ENCODE assay signal across 9 cellular contexts in genomic region chr1:167342846-167343245, GRCh38.
DNase-seq lines count a peak whose midpoint lies in the region; ATAC-seq and TF ChIP-seq lines count a peak whose summit lies in the region.
"Had no signal": no experiment of that assay in that cellular context is flagged by ENCODE, and none has a peak within 500 bp of the region (broad histone marks: within the 10 kb centered on the region; RNA-seq: fewer than 3 reads in every experiment).

No MANE protein-coding gene starts in this region.

- peaks cover 1 to 9% of the 10 kb centered on the region in 2 donors for H3K4me1 Mint-ChIP-seq in effector memory CD8-positive, alpha-beta T cell (ENCODE audit: low read depth in 2 of 2)
- H3K4me1 Mint-ChIP-seq in activated T-cell treated with anti-CD3 and anti-CD28 coated beads, Interleukin-2, amount 50 U/mL, for 4 hours (ENCODE audit: low read depth): peaks cover 4% of the 10 kb centered on the region

- DNase-seq in HPDE6-E6E7 (ENCODE audit: extremely low spot score): peak; percentile 8
- DNase-seq in effector memory CD8-positive, alpha-beta T cell: no peak
- no peak for DNase-seq in C1 segment of cervical spinal cord (lab: John Stamatoyannopoulos, UW)
- no peak for DNase-seq in pons (ENCODE audit: low spot score)
- DNase-seq in activated T-cell treated with anti-CD3 and anti-CD28 coated beads, Interleukin-2, amount 50 U/mL, for 4 hours: no peak

- no peaks in the 10 kb centered on the region for H3K9me3 Mint-ChIP-seq in effector memory CD8-positive, alpha-beta T cell
- no peaks in the 10 kb centered on the region for H3K9me3 Mint-ChIP-seq in activated T-cell treated with anti-CD3 and anti-CD28 coated beads, Interleukin-2, amount 50 U/mL, for 4 hours

- ATAC-seq in GM18868 (IDR thresholded peaks at IDR 0.05; ENCODE audit: unreplicated experiment) (peak; percentile 86), HG03571 (IDR thresholded peaks at IDR 0.05; ENCODE audit: unreplicated experiment) (no peak)
- peak; percentile 37 for ATAC-seq in effector memory CD8-positive, alpha-beta T cell (replicated peaks)
- ATAC-seq in activated T-cell treated with anti-CD3 and anti-CD28 coated beads, Interleukin-2, amount 50 U/mL, for 4 hours: no peak
- ATAC-seq: Right ventricle myocardium inferior had no signal

- no peaks in the 10 kb centered on the region for H3K27me3 Mint-ChIP-seq in effector memory CD8-positive, alpha-beta T cell
- no peaks in the 10 kb centered on the region for H3K27me3 Mint-ChIP-seq in activated T-cell treated with anti-CD3 and anti-CD28 coated beads, Interleukin-2, amount 50 U/mL, for 4 hours (ENCODE audit: low read depth)

- H3K36me3 Mint-ChIP-seq in effector memory CD8-positive, alpha-beta T cell (ENCODE audit: insufficient read depth): no peaks in the 10 kb centered on the region
- H3K36me3 Mint-ChIP-seq in activated T-cell treated with anti-CD3 and anti-CD28 coated beads, Interleukin-2, amount 50 U/mL, for 4 hours (ENCODE audit: insufficient read depth): peaks cover 19% of the 10 kb centered on the region

- H3K27ac Mint-ChIP-seq in effector memory CD8-positive, alpha-beta T cell: no peak overlapping the region

- no peak overlapping the region for H3K4me3 Mint-ChIP-seq in effector memory CD8-positive, alpha-beta T cell
- H3K4me3 Mint-ChIP-seq in activated T-cell treated with anti-CD3 and anti-CD28 coated beads, Interleukin-2, amount 50 U/mL, for 4 hours: no peak overlapping the region

- no peak overlapping the region for H3K27ac ChIP-seq in C4-2B

- peak; percentile 52 for TF ChIP-seq CTCF in C4-2B (conservative IDR thresholded peaks at IDR 0.05)

Comparison
In these comparisons a context has a peak if more than half of its experiments do, and no peak if none do; other contexts are left out.
1. ATAC-seq: peak in GM18868 (single experiment) and effector memory CD8-positive, alpha-beta T cell (single experiment); none in HG03571 (single experiment) and activated T-cell treated with anti-CD3 and anti-CD28 coated beads, Interleukin-2, amount 50 U/mL, for 4 hours (0 of 2).